9 cellular contexts compared by ENCODE assay signal in genomic region chr14:23550827-23551265, GRCh38. TPM values are rescaled to one million over a fixed set of nuclear protein-coding genes. Genes with fewer than 3 reads are reported as not detected.
DNase-seq lines count a peak whose midpoint lies in the region; ATAC-seq and TF ChIP-seq lines count a peak whose summit lies in the region.
"Had no signal": no experiment of that assay in that cellular context is flagged by ENCODE, and none has a peak within 500 bp of the region (broad histone marks: within the 10 kb centered on the region; RNA-seq: fewer than 3 reads in every experiment).

No MANE protein-coding gene starts in this region.

- no peaks in the 10 kb centered on the region for H3F3A ChIP-seq in Loucy (ENCODE audit: low read depth)

- DNase-seq in BE2C (no peak), GM19238 (ENCODE audit: insufficient read length, low spot score) (no peak), NCI-H226 (no peak), occipital lobe (lab: John Stamatoyannopoulos, UW) (no peak)
- DNase-seq in naive thymus-derived CD4-positive, alpha-beta T cell = no peak
- no peak for DNase-seq in stimulated activated CD4-positive, alpha-beta T cell treated with anti-CD3 and anti-CD28 coated beads, Interleukin-1b, Interleukin-23, amount 100 ng/mL, for 48 hours

- POLR2A ChIA-PET in naive thymus-derived CD4-positive, alpha-beta T cell (lab: Charles Lee) = interaction anchor here (0.7 kb wide), 1 partner anchor 234 kb away, joined by 3 read pairs; no protein-coding TSS in a partner anchor

- TF ChIP-seq CTCF in BE2C (IDR thresholded peaks at IDR 0.05; ENCODE audit: low read depth, low read length) (no peak), Loucy (conservative IDR thresholded peaks at IDR 0.05; ENCODE audit: low read length) (no peak)

- peaks cover 14% of the 10 kb centered on the region for H3K79me2 ChIP-seq in Loucy (ENCODE audit: insufficient read depth, low read length)

- peak overlapping the region; percentile 98 for H3K4me2 ChIP-seq in Loucy (ENCODE audit: low read depth, low read length, poor library complexity, severe bottlenecking)

- intact Hi-C loops in naive thymus-derived CD4-positive, alpha-beta T cell (cut with micrococcal nuclease) = loop anchor here (1.0 to 10.0 kb wide), 8 partner anchors 12 to 884 kb away; partner anchors contain the start of genes NGDN (in 2 of the 2), ACIN1 (in 1 of the 2), AP1G2 (in 1 of the 2) and C14orf119 (in 1 of the 2)

- 0% methylated on average over 36 of the region's 36 CpGs for WGBS in ectodermal cell, 2 experiments

- H3K4me3 ChIP-seq in BE2C (ENCODE audit: low read depth, low read length) (peak overlapping the region; percentile 94), Loucy (ENCODE audit: low read length, poor library complexity, severe bottlenecking) (peak overlapping the region; percentile 97), ectodermal cell (ENCODE audit: insufficient read depth, low read depth, low read length) (peak overlapping the region; percentile 86)
- peak overlapping the region; percentile 77 for H3K4me3 ChIP-seq in naive thymus-derived CD4-positive, alpha-beta T cell (ENCODE audit: low read length)

- peak overlapping the region; percentile 72 for H3K27ac ChIP-seq in ectodermal cell (ENCODE audit: insufficient read depth, low read depth, low read length, poor library complexity, severe bottlenecking)
- peak overlapping the region; percentile 59 for H3K27ac ChIP-seq in naive thymus-derived CD4-positive, alpha-beta T cell (ENCODE audit: low read depth, low read length)

- no peak for ATAC-seq in naive thymus-derived CD4-positive, alpha-beta T cell

- H3K4me3 Mint-ChIP-seq in naive thymus-derived CD4-positive, alpha-beta T cell = peak overlapping the region in 1 of 10 donors; percentile 81
- H3K4me3 Mint-ChIP-seq: activated naive CD8-positive, alpha-beta T cell had no signal

- H3K9me3 ChIP-seq in BE2C (no peaks in the 10 kb centered on the region), Loucy (ENCODE audit: insufficient read depth, low read depth, low read length) (no peaks in the 10 kb centered on the region), ectodermal cell (ENCODE audit: control insufficient read depth, low read length) (no peaks in the 10 kb centered on the region)
- no peaks in the 10 kb centered on the region for H3K9me3 ChIP-seq in naive thymus-derived CD4-positive, alpha-beta T cell (ENCODE audit: control insufficient read depth in 2 of 3, low read length in 3 of 3)

- H4K20me1 ChIP-seq in Loucy (ENCODE audit: insufficient read depth, low read length, poor library complexity, severe bottlenecking) = no peaks in the 10 kb centered on the region

- H3K27me3 ChIP-seq in BE2C (no peaks in the 10 kb centered on the region), Loucy (ENCODE audit: insufficient read depth, low read length, poor library complexity, severe bottlenecking) (no peaks in the 10 kb centered on the region), ectodermal cell (ENCODE audit: control insufficient read depth, insufficient read depth, low read length, poor library complexity, severe bottlenecking) (no peaks in the 10 kb centered on the region)
- peaks cover 3 to 5% of the 10 kb centered on the region in 2 donors for H3K27me3 ChIP-seq in naive thymus-derived CD4-positive, alpha-beta T cell (ENCODE audit: control insufficient read depth in 2 of 2, insufficient read depth in 2 of 2, low read length in 2 of 2)

- H3K4me1 ChIP-seq in BE2C (no peaks in the 10 kb centered on the region), Loucy (ENCODE audit: insufficient read depth, low read length, poor library complexity, severe bottlenecking) (peaks cover 24% of the 10 kb centered on the region), ectodermal cell (ENCODE audit: control insufficient read depth, insufficient read depth, low read length) (peaks cover 50% of the 10 kb centered on the region)
- H3K4me1 ChIP-seq in naive thymus-derived CD4-positive, alpha-beta T cell (ENCODE audit: control insufficient read depth in 2 of 2, insufficient read depth in 2 of 2, low read length in 2 of 2) = peaks cover 8 to 11% of the 10 kb centered on the region in 2 donors

- H3K36me3 Mint-ChIP-seq in naive thymus-derived CD4-positive, alpha-beta T cell = no peaks in the 10 kb centered on the region
- H3K36me3 Mint-ChIP-seq: activated naive CD8-positive, alpha-beta T cell had no signal

- peak overlapping the region; percentile 66 for H3K9ac ChIP-seq in Loucy (ENCODE audit: low read depth, low read length, poor library complexity, severe bottlenecking)

- H2AFZ ChIP-seq in Loucy (ENCODE audit: low read length) = peak overlapping the region; percentile 88

- H3K27me3 Mint-ChIP-seq in naive thymus-derived CD4-positive, alpha-beta T cell = peaks cover 0 to 4% (median 0%) of the 10 kb centered on the region in 5 donors
- H3K27me3 Mint-ChIP-seq: activated naive CD8-positive, alpha-beta T cell had no signal

- CTCF ChIA-PET in naive thymus-derived CD4-positive, alpha-beta T cell (lab: Charles Lee) = interaction anchor here (0.6 to 1.0 kb wide), 2 partner anchors 231 to 643 kb away, joined by 3 to 5 read pairs; no protein-coding TSS in a partner anchor

- no peaks in the 10 kb centered on the region for H3K9me2 ChIP-seq in Loucy (replicated peaks; ENCODE audit: low read depth, low read length)

- peak overlapping the region in 5 of 9 donors; percentile 20 to 91 (median 69) for H3K27ac Mint-ChIP-seq in naive thymus-derived CD4-positive, alpha-beta T cell

- H3K9me3 Mint-ChIP-seq in naive thymus-derived CD4-positive, alpha-beta T cell = no peaks in the 10 kb centered on the region

- H3K36me3 ChIP-seq in BE2C = no peaks in the 10 kb centered on the region
- no peaks in the 10 kb centered on the region for H3K36me3 ChIP-seq in Loucy (ENCODE audit: insufficient read depth, low read length)
- H3K36me3 ChIP-seq in ectodermal cell (ENCODE audit: control insufficient read depth, insufficient read depth, low read length) = no peaks in the 10 kb centered on the region
- H3K36me3 ChIP-seq in naive thymus-derived CD4-positive, alpha-beta T cell (ENCODE audit: control insufficient read depth in 2 of 3, insufficient read depth in 3 of 3, low read length in 3 of 3) = peaks cover 0 to under 1% (median 0%) of the 10 kb centered on the region in 3 experiments

- peaks cover under 1 to 17% (median 13%) of the 10 kb centered on the region in 7 donors for H3K4me1 Mint-ChIP-seq in naive thymus-derived CD4-positive, alpha-beta T cell

RNA-seq across cellular contexts. Expression of gene ZFHX2, which starts 0.7 kb away (rescaled TPM):
- polyA plus RNA-seq in BE2C (2012; ENCODE audit: insufficient read depth, insufficient read length, low read depth) = 5.2 TPM
- 27.6 TPM for polyA plus RNA-seq in ectodermal cell (2013, experiment 1 of 4)
- polyA plus RNA-seq in ectodermal cell (2013, experiment 2 of 4) = 26.1 TPM
- polyA plus RNA-seq in ectodermal cell (2013, experiment 3 of 4) = 20.3 TPM
- polyA plus RNA-seq in ectodermal cell (2013, experiment 4 of 4) = 23.0 TPM
- 1 to 10 TPM in 1 of 5 experiments, under 1 TPM in 4; 0.45 to 2.6 (median 0.49) TPM for total RNA-seq in naive thymus-derived CD4-positive, alpha-beta T cell
- not detected for polyA plus RNA-seq in naive thymus-derived CD4-positive, alpha-beta T cell
- total RNA-seq in occipital lobe = 1.2 TPM

RNA-seq across cellular contexts. Expression of gene THTPA, which starts 5.2 kb away (rescaled TPM):
- polyA plus RNA-seq in BE2C (2012; ENCODE audit: insufficient read depth, insufficient read length, low read depth) = 11.2 TPM
- 24.2 TPM for polyA plus RNA-seq in ectodermal cell (2013, experiment 1 of 4)
- polyA plus RNA-seq in ectodermal cell (2013, experiment 2 of 4) = 15.2 TPM
- polyA plus RNA-seq in ectodermal cell (2013, experiment 3 of 4) = 12.4 TPM
- 17.5 TPM for polyA plus RNA-seq in ectodermal cell (2013, experiment 4 of 4)
- total RNA-seq in naive thymus-derived CD4-positive, alpha-beta T cell = 10 to 100 TPM; 16.4 to 26.7 (median 19.2) TPM
- polyA plus RNA-seq in naive thymus-derived CD4-positive, alpha-beta T cell = 10 to 100 TPM; 17.9 to 18.1 TPM
- total RNA-seq in occipital lobe = 6.9 TPM

RNA-seq across cellular contexts. Expression of gene AP1G2, which starts 16.7 kb away (rescaled TPM):
- 46.6 TPM for polyA plus RNA-seq in BE2C (2012; ENCODE audit: insufficient read depth, insufficient read length, low read depth)
- polyA plus RNA-seq in ectodermal cell (2013, experiment 1 of 4) = 111 TPM
- polyA plus RNA-seq in ectodermal cell (2013, experiment 2 of 4) = 104 TPM
- 84.7 TPM for polyA plus RNA-seq in ectodermal cell (2013, experiment 3 of 4)
- polyA plus RNA-seq in ectodermal cell (2013, experiment 4 of 4) = 91.5 TPM
- 100 to 1,000 TPM; 266 to 548 (median 293) TPM for total RNA-seq in naive thymus-derived CD4-positive, alpha-beta T cell
- polyA plus RNA-seq in naive thymus-derived CD4-positive, alpha-beta T cell = 100 to 1,000 TPM in 1 of 2 donors, 10 to 100 TPM in 1; 66.4 to 113 TPM
- 10.0 TPM for total RNA-seq in occipital lobe

RNA-seq across cellular contexts. Expression of gene JPH4, which starts 27.7 kb away (rescaled TPM):
- polyA plus RNA-seq in BE2C (2012; ENCODE audit: insufficient read depth, insufficient read length, low read depth) = 186 TPM
- polyA plus RNA-seq in ectodermal cell (2013, experiment 1 of 4) = 17.1 TPM
- 14.9 TPM for polyA plus RNA-seq in ectodermal cell (2013, experiment 2 of 4)
- 16.5 TPM for polyA plus RNA-seq in ectodermal cell (2013, experiment 3 of 4)
- 16.9 TPM for polyA plus RNA-seq in ectodermal cell (2013, experiment 4 of 4)
- total RNA-seq in naive thymus-derived CD4-positive, alpha-beta T cell = 1 to 10 TPM in 1 of 5 experiments, under 1 TPM in 1, not detected in 3; 0.16 to 1.2 TPM
- polyA plus RNA-seq in naive thymus-derived CD4-positive, alpha-beta T cell = under 1 TPM in 1 of 2 donors, not detected in 1; 0.13 TPM
- total RNA-seq in occipital lobe = 28.9 TPM

Comparison
In these comparisons a context has a peak if more than half of its experiments do, and no peak if none do; other contexts are left out.
1. RNA of gene AP1G2, which starts 16.7 kb away (total RNA-seq): 266 to 548 TPM in naive thymus-derived CD4-positive, alpha-beta T cell; 10.0 TPM in occipital lobe (single experiment); every median in the first group is over 10 times any median in the second.
2. Peak in every context shown above with its lines, with median percentiles within 50 percentile points of each other: H3K4me3 ChIP-seq.